Comparison of ENCODE assay signal across 22 cellular contexts in genomic region chr10:308572-309085, GRCh38.
A peak's percentile ranks its signal among the peaks of the same experiment; 100 is the strongest.
DNase-seq lines count a peak whose midpoint lies in the region; ATAC-seq and TF ChIP-seq lines count a peak whose summit lies in the region.
"Had no signal": no experiment of that assay in that cellular context is flagged by ENCODE, and none has a peak within 500 bp of the region (broad histone marks: within the 10 kb centered on the region; RNA-seq: fewer than 3 reads in every experiment).

No MANE protein-coding gene starts in this region.

- H3K4me1 ChIP-seq in colonic mucosa = peaks cover 3% of the 10 kb centered on the region
- peaks cover 16% of the 10 kb centered on the region for H3K4me1 ChIP-seq in mucosa of stomach (ENCODE audit: control insufficient read depth, insufficient read depth, low read length)
- peaks cover 0 to 20% (median 5%) of the 10 kb centered on the region in 4 donors for H3K4me1 ChIP-seq in stomach

- H3K4me3 Mint-ChIP-seq in IgD-negative memory B cell = peak overlapping the region in 3 of 4 donors; percentile 67 to 90 (median 76)
- H3K4me3 Mint-ChIP-seq: activated naive CD8-positive, alpha-beta T cell treated with anti-CD3 and anti-CD28 coated beads for 36 hours; brain; CD4-positive, alpha-beta T cell had no signal

- H3K9me3 ChIP-seq in colonic mucosa (no peaks in the 10 kb centered on the region), mucosa of stomach (ENCODE audit: control insufficient read depth, low read length) (no peaks in the 10 kb centered on the region), stomach (no peaks in the 10 kb centered on the region)
- H3K9me3 ChIP-seq: esophagus muscularis mucosa, gastroesophageal sphincter, SK-N-SH had no signal

- H3K4me3 ChIP-seq in colonic mucosa = no peak overlapping the region
- H3K4me3 ChIP-seq in mucosa of stomach (ENCODE audit: low read length) = no peak overlapping the region
- no peak overlapping the region for H3K4me3 ChIP-seq in stomach
- H3K4me3 ChIP-seq: esophagus muscularis mucosa, gastroesophageal sphincter had no signal

- H3K27me3 Mint-ChIP-seq in IgD-negative memory B cell = peaks cover 10% of the 10 kb centered on the region
- H3K27me3 Mint-ChIP-seq: activated naive CD8-positive, alpha-beta T cell treated with anti-CD3 and anti-CD28 coated beads for 36 hours; brain; CD4-positive, alpha-beta T cell had no signal

- 45 to 73% (median 57%) methylated on average over 13 to 15 of the region's 15 CpGs for WGBS in stomach, 5 donors

- H3K9ac ChIP-seq in colonic mucosa (ENCODE audit: low read depth in 2 of 2, low read length in 2 of 2) = no peak overlapping the region
- H3K9ac ChIP-seq in mucosa of stomach (ENCODE audit: low read length) = peak overlapping the region; percentile 5
- H3K9ac ChIP-seq: SK-N-SH had no signal

- intact Hi-C loops in colonic mucosa (cut with DNase I) (no loop called here), stomach (cut with DNase I; ENCODE audit: low total_unique reads) (no loop called here)

- no peaks in the 10 kb centered on the region for H3K36me3 Mint-ChIP-seq in IgD-negative memory B cell
- H3K36me3 Mint-ChIP-seq: activated naive CD8-positive, alpha-beta T cell treated with anti-CD3 and anti-CD28 coated beads for 36 hours had no signal

- peak overlapping the region; percentile 22 to 91 (median 75) for H3K27ac Mint-ChIP-seq in IgD-negative memory B cell
- H3K27ac Mint-ChIP-seq: activated T-helper 2 cell treated with anti-CD3 and anti-CD28 coated beads, Interferon-gamma antibody, Interleukin-2, Interleukin-4, amounts not matched to agents 10 μg/mL and 5 μg/mL and 100 μg/mL, durations not matched to agents 14 hours and 24 hours and 36 hours; CD4-positive, alpha-beta T cell had no signal

- DNase-seq in colonic mucosa (peak; percentile 31), stomach (no peak), NCI-H187 treated with DMSO at 0.1 percent for 48 hours (lab: John Stamatoyannopoulos, UW) (no peak), NCI-H1694 treated with DMSO at 0.1 percent for 48 hours (lab: John Stamatoyannopoulos, UW) (no peak)
- DNase-seq: activated CD4-positive, alpha-beta T cell treated with anti-CD3 and anti-CD28 coated beads, Interleukin-2, amount 50 U/mL, for 1 hour; activated naive CD8-positive, alpha-beta T cell treated with anti-CD3 and anti-CD28 coated beads for 36 hours; CD4-positive, alpha-beta T cell; DMS 273 treated with DMSO at 0.1 percent for 48 hours; H7; NCI-H1105 treated with DMSO at 0.1 percent for 48 hours; NCI-H2081 treated with DMSO at 0.1 percent for 48 hours; NCI-H446; SK-N-SH; stimulated activated CD4-positive, alpha-beta T cell treated with anti-CD3 and anti-CD28 coated beads, Interleukin-12 subunit alpha, Interleukin-12 subunit beta, amount 100 ng/mL, for 4 hours; T-helper 2 cell had no signal

- TF ChIP-seq POLR2A in stomach (IDR thresholded peaks at IDR 0.05) = no peak

- ATAC-seq in HG02763 (IDR thresholded peaks at IDR 0.05; ENCODE audit: unreplicated experiment) = no peak
- ATAC-seq: gastroesophageal sphincter had no signal

- no peaks in the 10 kb centered on the region for H3K9me3 Mint-ChIP-seq in IgD-negative memory B cell
- H3K9me3 Mint-ChIP-seq: activated naive CD8-positive, alpha-beta T cell treated with anti-CD3 and anti-CD28 coated beads for 36 hours; activated T-helper 2 cell treated with anti-CD3 and anti-CD28 coated beads, Interferon-gamma antibody, Interleukin-2, Interleukin-4, amounts not matched to agents 10 μg/mL and 5 μg/mL and 100 μg/mL, durations not matched to agents 14 hours and 24 hours and 36 hours; brain; CD4-positive, alpha-beta T cell had no signal

- H3K27me3 ChIP-seq in colonic mucosa = no peaks in the 10 kb centered on the region
- no peaks in the 10 kb centered on the region for H3K27me3 ChIP-seq in mucosa of stomach (ENCODE audit: control insufficient read depth, insufficient read depth, low read length)
- H3K27me3 ChIP-seq in stomach = no peaks in the 10 kb centered on the region
- H3K27me3 ChIP-seq: esophagus muscularis mucosa, gastroesophageal sphincter had no signal

- H3K36me3 ChIP-seq in colonic mucosa (no peaks in the 10 kb centered on the region), mucosa of stomach (ENCODE audit: control insufficient read depth, insufficient read depth, low read length) (no peaks in the 10 kb centered on the region), stomach (peaks cover 0 to 55% (median 27%) of the 10 kb centered on the region in 4 donors)

- H3K27ac ChIP-seq in colonic mucosa (no peak overlapping the region), stomach (peak overlapping the region; percentile 20 to 68 (median 48))
- H3K27ac ChIP-seq: esophagus muscularis mucosa had no signal

- TF ChIP-seq CTCF in colonic mucosa (IDR thresholded peaks at IDR 0.05) = no peak
- no peak for TF ChIP-seq CTCF in stomach (IDR thresholded peaks at IDR 0.05)

- peaks cover 31 to 48% (median 48%) of the 10 kb centered on the region in 3 donors for H3K4me1 Mint-ChIP-seq in IgD-negative memory B cell

- no peak for TF ChIP-seq EP300 in stomach (IDR thresholded peaks at IDR 0.05)
